8 cellular contexts compared by ENCODE assay signal in genomic region chr12:6200266-6201198, GRCh38. TPM values are rescaled to one million over a fixed set of nuclear protein-coding genes. Genes with fewer than 3 reads are reported as not detected.
DNase-seq lines count a peak whose midpoint lies in the region; ATAC-seq and TF ChIP-seq lines count a peak whose summit lies in the region.

TSS of gene CD9 (plus strand) at chr12:6200400. CDS start at chr12:6200500, 100 bp downstream.

- intact Hi-C loops in CD4-positive, alpha-beta T cell (cut with DNase I, micrococcal nuclease): no loop called here
- intact Hi-C loops in activated CD8-positive, alpha-beta T cell treated with anti-CD3 and anti-CD28 coated beads for 36 hours (cut with micrococcal nuclease): no loop called here
- intact Hi-C loops in mucosa of descending colon (cut with DNase I, micrococcal nuclease): no loop called here

- peaks cover 41% of the 10 kb centered on the region for H3K27me3 Mint-ChIP-seq in CD4-positive, alpha-beta T cell
- H3K27me3 Mint-ChIP-seq in activated CD8-positive, alpha-beta T cell treated with anti-CD3 and anti-CD28 coated beads for 36 hours: peaks cover 21% of the 10 kb centered on the region
- peaks cover 54% of the 10 kb centered on the region for H3K27me3 Mint-ChIP-seq in stimulated activated naive CD8-positive, alpha-beta T cell treated with anti-CD3 and anti-CD28 coated beads, Interleukin-15, amount 100 ng/mL, for 72 hours

- no peaks in the 10 kb centered on the region for H3K36me3 Mint-ChIP-seq in CD4-positive, alpha-beta T cell (ENCODE audit: low read depth)
- H3K36me3 Mint-ChIP-seq in activated CD8-positive, alpha-beta T cell treated with anti-CD3 and anti-CD28 coated beads for 36 hours (ENCODE audit: low read depth): no peaks in the 10 kb centered on the region

- no peaks in the 10 kb centered on the region for H3K36me3 ChIP-seq in mucosa of descending colon (ENCODE audit: low read depth)

- peaks cover 51% of the 10 kb centered on the region for H3K4me1 ChIP-seq in mucosa of descending colon (ENCODE audit: low read depth)

- H3K4me3 Mint-ChIP-seq in CD4-positive, alpha-beta T cell: peak within 1 kb of the TSS; percentile 74
- H3K4me3 Mint-ChIP-seq in activated CD8-positive, alpha-beta T cell treated with anti-CD3 and anti-CD28 coated beads for 36 hours: peak within 1 kb of the TSS; percentile 68
- H3K4me3 Mint-ChIP-seq in stimulated activated naive CD8-positive, alpha-beta T cell treated with anti-CD3 and anti-CD28 coated beads, Interleukin-15, amount 100 ng/mL, for 72 hours: peak within 1 kb of the TSS; percentile 77 to 82

- no peak for TF ChIP-seq CTCF in CD4-positive, alpha-beta T cell (IDR thresholded peaks at IDR 0.05)
- no peak for TF ChIP-seq CTCF in activated CD8-positive, alpha-beta T cell treated with anti-CD3 and anti-CD28 coated beads for 36 hours (IDR thresholded peaks at IDR 0.05)
- TF ChIP-seq CTCF in mucosa of descending colon (IDR thresholded peaks at IDR 0.05): no peak

- no peaks in the 10 kb centered on the region for H3K9me3 Mint-ChIP-seq in CD4-positive, alpha-beta T cell
- no peaks in the 10 kb centered on the region for H3K9me3 Mint-ChIP-seq in activated CD8-positive, alpha-beta T cell treated with anti-CD3 and anti-CD28 coated beads for 36 hours
- no peaks in the 10 kb centered on the region for H3K9me3 Mint-ChIP-seq in stimulated activated naive CD8-positive, alpha-beta T cell treated with anti-CD3 and anti-CD28 coated beads, Interleukin-15, amount 100 ng/mL, for 72 hours

- H3K4me3 ChIP-seq in mucosa of descending colon: peak within 1 kb of the TSS; percentile 95

- TF ChIP-seq EP300 in Ishikawa (IDR thresholded peaks at IDR 0.05; ENCODE audit: borderline replicate concordance): no peak

- ATAC-seq in CD4-positive, alpha-beta T cell (ENCODE audit: poor library complexity): peak; percentile 44
- peak; percentile 43 for ATAC-seq in activated CD8-positive, alpha-beta T cell treated with anti-CD3 and anti-CD28 coated beads for 36 hours
- peak; percentile 64 for ATAC-seq in mucosa of descending colon
- peak; percentile 70 for ATAC-seq in stimulated activated naive CD8-positive, alpha-beta T cell treated with anti-CD3 and anti-CD28 coated beads, Interleukin-15, amount 100 ng/mL, for 72 hours

- CTCF ChIA-PET in CD4-positive, alpha-beta T cell (lab: Charles Lee): no interaction called here
- CTCF ChIA-PET in activated CD8-positive, alpha-beta T cell treated with anti-CD3 and anti-CD28 coated beads for 36 hours (lab: Charles Lee): interaction anchor here (0.7 to 8.9 kb wide), 8 partner anchors 14 to 137 kb away, joined by 3 to 89 read pairs (median 3); no protein-coding TSS in a partner anchor

- no peak for TF ChIP-seq RAD21 in Ishikawa (IDR thresholded peaks at IDR 0.05; ENCODE audit: low read depth)

- POLR2A ChIA-PET in CD4-positive, alpha-beta T cell (lab: Charles Lee): interaction anchor here (0.6 to 1.6 kb wide), 3 partner anchors 12 to 30 kb away, joined by 3 to 4 read pairs (median 3); no protein-coding TSS in a partner anchor
- POLR2A ChIA-PET in activated CD8-positive, alpha-beta T cell treated with anti-CD3 and anti-CD28 coated beads for 36 hours (lab: Charles Lee): interaction anchor here (0.8 to 1.3 kb wide), 3 partner anchors 28 to 77 kb away, joined by 3 to 6 read pairs (median 3); no protein-coding TSS in a partner anchor

- no peak within 1 kb of the TSS for H3K27ac ChIP-seq in CD4-positive, alpha-beta T cell (ENCODE audit: low read depth, low read length)

- peaks cover 38% of the 10 kb centered on the region for H3K27me3 ChIP-seq in CD4-positive, alpha-beta T cell (ENCODE audit: control insufficient read depth, insufficient read depth, low read length)

- peaks cover 25% of the 10 kb centered on the region for H3K4me1 Mint-ChIP-seq in CD4-positive, alpha-beta T cell (ENCODE audit: low read depth)
- peaks cover 28% of the 10 kb centered on the region for H3K4me1 Mint-ChIP-seq in activated CD8-positive, alpha-beta T cell treated with anti-CD3 and anti-CD28 coated beads for 36 hours (ENCODE audit: low read depth)
- H3K4me1 Mint-ChIP-seq in stimulated activated naive CD8-positive, alpha-beta T cell treated with anti-CD3 and anti-CD28 coated beads, Interleukin-15, amount 100 ng/mL, for 72 hours: peaks cover 51% of the 10 kb centered on the region

- H3K9me3 ChIP-seq in CD4-positive, alpha-beta T cell (ENCODE audit: control insufficient read depth, low read length): no peaks in the 10 kb centered on the region
- no peaks in the 10 kb centered on the region for H3K9me3 ChIP-seq in mucosa of descending colon

- H3K27ac Mint-ChIP-seq in CD4-positive, alpha-beta T cell: no peak within 1 kb of the TSS
- H3K27ac Mint-ChIP-seq in activated CD8-positive, alpha-beta T cell treated with anti-CD3 and anti-CD28 coated beads for 36 hours: no peak within 1 kb of the TSS
- H3K27ac Mint-ChIP-seq in stimulated activated naive CD8-positive, alpha-beta T cell treated with anti-CD3 and anti-CD28 coated beads, Interleukin-15, amount 100 ng/mL, for 72 hours: peak within 1 kb of the TSS in 1 of 2 donors; percentile 56

- peak in 5 of 10 experiments; percentile 6 to 41 (median 24) for DNase-seq in CD4-positive, alpha-beta T cell
- peak; percentile 54 for DNase-seq in activated CD8-positive, alpha-beta T cell treated with anti-CD3 and anti-CD28 coated beads for 36 hours
- DNase-seq in epidermal melanocyte (ENCODE audit: insufficient read length, low spot score): peak; percentile 84
- DNase-seq in mucosa of descending colon: peak; percentile 85 to 88 (median 87)
- DNase-seq in stimulated activated naive CD8-positive, alpha-beta T cell treated with anti-CD3 and anti-CD28 coated beads, Interleukin-15, amount 100 ng/mL, for 72 hours: peak; percentile 40 to 52
- DNase-seq in globus pallidus (ENCODE audit: low spot score): no peak
- DNase-seq in foreskin melanocyte: no peak

TF ChIP-seq in Ishikawa, 13 proteins besides CTCF, POLR2A, EP300 and RAD21:
- no peak for TF ChIP-seq YY1 (IDR thresholded peaks at IDR 0.05; ENCODE audit: low read depth)
- TF ChIP-seq CEBPB (IDR thresholded peaks at IDR 0.05): no peak
- TF ChIP-seq NFIC (IDR thresholded peaks at IDR 0.05): 0 out of 2 replicates have a peak, but pooled peaks have one; percentile 13
- TF ChIP-seq CREB1 (IDR thresholded peaks at IDR 0.05; ENCODE audit: low read depth): no peak
- no peak for TF ChIP-seq TEAD4 (IDR thresholded peaks at IDR 0.05)
- TF ChIP-seq USF1 (IDR thresholded peaks at IDR 0.05): no peak
- TF ChIP-seq TCF12 (IDR thresholded peaks at IDR 0.05; ENCODE audit: low read depth): no peak; the same call in 1 of the 2 replicates
- no peak for TF ChIP-seq EGR1 (IDR thresholded peaks at IDR 0.05)
- peak; percentile 64 for TF ChIP-seq MAX (IDR thresholded peaks at IDR 0.05)
- TF ChIP-seq ZBTB7A (IDR thresholded peaks at IDR 0.05; ENCODE audit: low read depth): peak; percentile 86
- TF ChIP-seq FOXM1 (IDR thresholded peaks at IDR 0.05; ENCODE audit: borderline replicate concordance, low read depth): no peak
- TF ChIP-seq TAF1 (IDR thresholded peaks at IDR 0.05; ENCODE audit: low read depth): peak; percentile 64

RNA-seq across cellular contexts. Expression of gene CD9, which starts in this region (rescaled TPM):
- under 1 TPM; 0.36 to 0.66 TPM for total RNA-seq in CD4-positive, alpha-beta T cell
- 1 to 10 TPM; 9.1 to 9.2 TPM for total RNA-seq in activated CD8-positive, alpha-beta T cell treated with anti-CD3 and anti-CD28 coated beads for 36 hours
- 100 to 1,000 TPM; 452 to 723 (median 672) TPM for total RNA-seq in mucosa of descending colon

Comparison
In these comparisons a context has a peak if more than half of its experiments do, and no peak if none do; other contexts are left out.
1. RNA of gene CD9 (total RNA-seq): 452 to 723 TPM in mucosa of descending colon; 9.1 to 9.2 TPM in activated CD8-positive, alpha-beta T cell treated with anti-CD3 and anti-CD28 coated beads for 36 hours and 0.36 to 0.66 TPM in CD4-positive, alpha-beta T cell; every median in the first group is over 10 times any median in the second.
2. Peak in ATAC-seq in CD4-positive, alpha-beta T cell; RNA of the gene not detected or under 1 TPM.
3. DNase-seq: peak in activated CD8-positive, alpha-beta T cell treated with anti-CD3 and anti-CD28 coated beads for 36 hours (single experiment), epidermal melanocyte (single experiment), mucosa of descending colon (3 of 3) and stimulated activated naive CD8-positive, alpha-beta T cell treated with anti-CD3 and anti-CD28 coated beads, Interleukin-15, amount 100 ng/mL, for 72 hours (2 of 2); none in globus pallidus (single experiment) and foreskin melanocyte (single experiment).
4. Peak in every context shown above with its lines, with median percentiles within 50 percentile points of each other: ATAC-seq and H3K4me3 Mint-ChIP-seq.